ENCODE assay signal across 1 cellular context in the genomic region with DNA sequence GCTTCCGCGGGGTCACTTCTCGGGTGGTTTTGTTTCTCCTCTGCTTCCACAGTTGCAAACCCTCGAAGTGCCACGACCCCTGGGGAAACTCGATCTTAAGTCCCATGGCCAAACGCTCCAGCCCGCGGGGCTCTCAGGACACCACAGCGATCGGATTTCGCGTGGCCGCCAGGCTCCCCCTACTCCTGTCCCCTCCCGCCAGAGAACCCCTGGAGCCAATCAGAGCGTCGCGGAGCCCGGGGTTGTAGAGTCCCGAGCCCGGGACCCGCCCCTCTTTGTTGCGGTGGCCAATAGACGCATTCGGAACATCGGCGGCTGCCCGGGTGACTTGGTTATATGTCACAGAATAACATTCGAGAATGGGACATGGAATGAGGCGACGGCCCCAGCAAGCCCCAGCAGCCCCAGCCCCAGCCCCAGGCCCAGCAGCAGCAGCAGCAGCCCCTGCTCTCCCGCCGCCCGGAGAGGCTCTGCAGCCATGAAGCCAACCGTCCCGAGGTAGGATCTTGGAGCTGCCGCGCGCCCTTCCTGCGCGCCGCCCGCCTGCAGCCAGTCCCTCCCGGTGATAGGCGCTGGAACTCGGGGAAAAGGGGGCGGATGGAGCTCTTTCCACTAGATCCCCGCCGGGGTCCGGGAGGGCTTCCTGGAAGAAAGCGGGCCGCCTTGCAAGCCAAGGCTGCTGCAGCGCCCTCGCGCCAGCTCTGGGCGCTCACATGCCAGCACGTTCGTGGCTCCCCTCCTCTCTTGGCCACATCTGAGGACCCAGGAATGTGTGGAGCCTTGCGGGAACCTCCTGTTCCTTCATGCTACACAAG.
TF ChIP-seq lines count a peak whose summit lies in the region.

A gene (plus strand): TSS at position 299 of the 815 bp plus-strand sequence. CDS start 1,002 bp downstream, outside the sequence.

TF ChIP-seq in IMR-90, 13 proteins besides CTCF, POLR2A, EP300 and RAD21:
- TF ChIP-seq, protein P1, sequence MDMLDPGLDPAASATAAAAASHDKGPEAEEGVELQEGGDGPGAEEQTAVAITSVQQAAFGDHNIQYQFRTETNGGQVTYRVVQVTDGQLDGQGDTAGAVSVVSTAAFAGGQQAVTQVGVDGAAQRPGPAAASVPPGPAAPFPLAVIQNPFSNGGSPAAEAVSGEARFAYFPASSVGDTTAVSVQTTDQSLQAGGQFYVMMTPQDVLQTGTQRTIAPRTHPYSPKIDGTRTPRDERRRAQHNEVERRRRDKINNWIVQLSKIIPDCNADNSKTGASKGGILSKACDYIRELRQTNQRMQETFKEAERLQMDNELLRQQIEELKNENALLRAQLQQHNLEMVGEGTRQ (IDR thresholded peaks at IDR 0.05; ENCODE audit: low read depth, low read length) = no peak
- TF ChIP-seq MXI1 (IDR thresholded peaks at IDR 0.05; ENCODE audit: borderline replicate concordance, low read depth, low read length) (no peak), MAZ (IDR thresholded peaks at IDR 0.05; ENCODE audit: borderline replicate concordance, low read depth, low read length) (peak; percentile 51; the same call in 1 of the 2 replicates), FOS (IDR thresholded peaks at IDR 0.05; ENCODE audit: low read depth, low read length) (no peak), MAFK (IDR thresholded peaks at IDR 0.05; ENCODE audit: low read depth, low read length) (no peak), CHD1 (IDR thresholded peaks at IDR 0.05; ENCODE audit: low read depth, low read length) (no peak), BHLHE40 (IDR thresholded peaks at IDR 0.05; ENCODE audit: low read depth, low read length) (peak; percentile 57; the same call in 1 of the 2 replicates)
